In the genomic region with DNA sequence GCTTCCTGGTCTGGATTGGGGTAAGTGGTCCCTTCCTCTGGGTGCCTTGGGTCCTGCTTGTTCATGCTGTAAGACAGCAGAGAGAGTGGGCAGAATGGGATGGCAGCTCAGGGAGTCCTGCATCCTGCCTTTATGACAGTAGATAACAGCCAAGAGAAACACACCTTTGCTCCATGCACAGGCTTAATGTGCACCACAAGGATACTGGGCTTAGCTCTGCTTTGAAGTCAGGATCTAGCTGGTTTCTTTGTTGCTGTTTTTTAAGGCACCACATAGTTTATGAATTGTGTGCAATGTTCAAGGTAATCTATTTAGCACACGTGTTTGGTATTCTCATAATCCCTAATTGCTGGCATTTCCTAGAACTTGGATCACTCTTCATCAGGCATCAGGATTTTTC, we compare ENCODE assay signal across 21 cellular contexts.
DNase-seq lines count a peak whose midpoint lies in the region; ATAC-seq, FAIRE-seq and TF ChIP-seq lines count a peak whose summit lies in the region.
"Had no signal": no experiment of that assay in that cellular context is flagged by ENCODE, and none has a peak within 500 bp of the region (broad histone marks: within the 10 kb centered on the region; RNA-seq: fewer than 3 reads in every experiment).

No MANE protein-coding gene starts in this region.

- H2BK12ac ChIP-seq in H1 (ENCODE audit: low read depth, low read length): no peak overlapping the region

- in situ Hi-C loops in transverse colon (cut with MboI; ENCODE audit: low pct_ligation_motif_present in 1 of 4, low pct_unique_long_range_greater_than_20kb in 1 of 4, low sequenced_read_pairs in 3 of 4): no loop called here

- no peak overlapping the region for H2BK120ac ChIP-seq in H1 (replicated peaks; ENCODE audit: low read depth, low read length)

- no peak overlapping the region for H4K91ac ChIP-seq in H1 (replicated peaks; ENCODE audit: insufficient read length, low read length)

- intact Hi-C loops in transverse colon (cut with DNase I; ENCODE audit: low total_unique reads) (no loop called here), left lung (cut with DNase I) (no loop called here)

- H3K36me3 ChIP-seq in H1 (ENCODE audit: control insufficient read depth in 2 of 4, insufficient read depth in 4 of 4, low read length in 3 of 4): no peaks in the 10 kb centered on the region
- H3K36me3 ChIP-seq in transverse colon: no peaks in the 10 kb centered on the region
- no peaks in the 10 kb centered on the region for H3K36me3 ChIP-seq in left lung

- no peak overlapping the region for H3K23ac ChIP-seq in H1 (ENCODE audit: insufficient read length)

- H4K20me1 ChIP-seq in H1 (replicated peaks in 1 of 2; ENCODE audit: control insufficient read depth in 1 of 2, insufficient read depth in 2 of 2, low read length in 2 of 2): no peaks in the 10 kb centered on the region

- no peak overlapping the region for H4K5ac ChIP-seq in H1 (ENCODE audit: insufficient read length, low read depth, low read length)

- CTCF ChIA-PET in H1 (lab: Charles Lee; ENCODE audit: partially characterized antibody): interaction anchor here (1.1 kb wide), 1 partner anchor 158 kb away, joined by 3 read pairs; no protein-coding TSS in a partner anchor

- POLR2A ChIA-PET in H1 (lab: Charles Lee; ENCODE audit: partially characterized antibody): no interaction called here

- no peak overlapping the region for H3K4me2 ChIP-seq in H1 (ENCODE audit: insufficient read depth in 1 of 2, low read depth in 2 of 2, low read length in 2 of 2)
- H3K4me2 ChIP-seq: SK-N-SH had no signal

- no peak for TF ChIP-seq RAD21 in H1 (IDR thresholded peaks at IDR 0.05 in 1 of 2, conservative IDR thresholded peaks at IDR 0.05 in 1 of 2; ENCODE audit: low read depth in 2 of 2, low read length in 2 of 2)

- peak overlapping the region; percentile 19; the same call in 1 of the 2 replicates for H2BK20ac ChIP-seq in H1 (ENCODE audit: low read length)

- no peak for TF ChIP-seq EP300 in H1 (IDR thresholded peaks at IDR 0.05; ENCODE audit: borderline replicate concordance in 1 of 2, low read depth in 2 of 2, low read length in 2 of 2)
- no peak for TF ChIP-seq EP300 in transverse colon (IDR thresholded peaks at IDR 0.05; ENCODE audit: low read depth)

- H3K27ac ChIP-seq in H1 (ENCODE audit: low read depth, low read length) (no peak overlapping the region), transverse colon (no peak overlapping the region), left lung (no peak overlapping the region)
- H3K27ac ChIP-seq: HL-60 had no signal

- H3K9ac ChIP-seq in H1 (replicated peaks in 1 of 4; ENCODE audit: extremely low read depth in 1 of 4, low read depth in 3 of 4, low read length in 3 of 4): no peak overlapping the region
- H3K9ac ChIP-seq: SK-N-SH had no signal

- no peak overlapping the region for H4K8ac ChIP-seq in H1 (ENCODE audit: extremely low read depth, insufficient read depth, low read length)

- H3K79me2 ChIP-seq in H1 (ENCODE audit: control insufficient read depth in 1 of 2, insufficient read depth in 2 of 2, low read length in 2 of 2): no peaks in the 10 kb centered on the region

- DNase-seq in NCI-H1417 (lab: John Stamatoyannopoulos, UW) (peak in 2 of 3 experiments; percentile 15 to 36), NCI-H1417 treated with DMSO at 0.1 percent for 48 hours (lab: John Stamatoyannopoulos, UW) (no peak), NCI-H69 (lab: John Stamatoyannopoulos, UW) (peak; percentile 54), H1 (ENCODE audit: low read depth in 1 of 2, low spot score in 2 of 2) (no peak), transverse colon (peak; percentile 13), left lung (no peak), SHP77 (lab: John Stamatoyannopoulos, UW) (no peak), Kasumi-1 (lab: John Stamatoyannopoulos, UW) (no peak)
- DNase-seq: COR-L47, DMS79 treated with DMSO at 0.1 percent for 48 hours, GF-D8, KBM-7, NCI-H1092, NCI-H187, NCI-H2171 treated with DMSO at 0.1 percent for 48 hours, NCI-H510A, SK-N-SH, T-helper 1 cell had no signal

- H3K4ac ChIP-seq in H1 (replicated peaks; ENCODE audit: insufficient read length, low read depth, low read length): no peak overlapping the region

- H3K79me1 ChIP-seq in H1 (ENCODE audit: low read depth, low read length): no peaks in the 10 kb centered on the region

- no peak for TF ChIP-seq CTCF in H1 (IDR thresholded peaks at IDR 0.05; ENCODE audit: control extremely low read depth in 1 of 3, insufficient read depth in 1 of 3, low read depth in 1 of 3, low read length in 3 of 3)
- no peak for TF ChIP-seq CTCF in transverse colon (IDR thresholded peaks at IDR 0.05)
- no peak for TF ChIP-seq CTCF in left lung (IDR thresholded peaks at IDR 0.05)

- no peaks in the 10 kb centered on the region for H3K23me2 ChIP-seq in H1 (ENCODE audit: low read depth, low read length)

- H3K4me3 ChIP-seq in H1 (ENCODE audit: extremely low read depth in 1 of 4, insufficient read depth in 2 of 4, low read depth in 3 of 4, low read length in 4 of 4) (no peak overlapping the region), transverse colon (no peak overlapping the region), left lung (no peak overlapping the region)

- no peak overlapping the region for H2AK5ac ChIP-seq in H1 (ENCODE audit: low read depth, low read length)

- no peak overlapping the region for H3K56ac ChIP-seq in H1 (replicated peaks; ENCODE audit: insufficient read length, low read depth, low read length)

- no peak for ATAC-seq in left lung

- H3K4me1 ChIP-seq in H1 (replicated peaks in 1 of 4; ENCODE audit: control insufficient read depth in 3 of 4, insufficient read depth in 4 of 4, low read length in 3 of 4) (peaks cover 0 to 7% (median 0%) of the 10 kb centered on the region in 4 experiments; a peak in 2 of 7 replicates), transverse colon (peaks cover 0 to 16% (median 6%) of the 10 kb centered on the region in 4 donors), left lung (no peaks in the 10 kb centered on the region)

- H3K18ac ChIP-seq in H1 (ENCODE audit: extremely low read depth, low read length): no peak overlapping the region

- no peak overlapping the region for H2BK15ac ChIP-seq in H1 (ENCODE audit: low read length)

- H3K27me3 ChIP-seq in H1 (replicated peaks in 1 of 4; ENCODE audit: control insufficient read depth in 3 of 4, extremely low read depth in 1 of 4, insufficient read depth in 3 of 4, low read length in 3 of 4): no peaks in the 10 kb centered on the region
- no peaks in the 10 kb centered on the region for H3K27me3 ChIP-seq in transverse colon
- H3K27me3 ChIP-seq in left lung: no peaks in the 10 kb centered on the region

- H2BK5ac ChIP-seq in H1 (ENCODE audit: low read depth, low read length): no peak overlapping the region

- WGBS in H1 (ENCODE audit: extremely low coverage in 1 of 2, insufficient coverage in 1 of 2, insufficient read length in 1 of 2, insufficient replicate concordance in 2 of 2, low coverage in 1 of 2, low lambda C conversion rate in 2 of 2, missing lambda C conversion rate in 1 of 2), 2 experiments: 84% methylated on average over 1 of the region's 1 CpG; no CpG with 5 or more reads in 1 of the 2 experiments
- WGBS in transverse colon (ENCODE audit: low coverage in 1 of 2), 2 donors: 0 to 38% methylated on average over 1 of the region's 1 CpG

- peak overlapping the region; percentile 34 for H2AFZ ChIP-seq in H1 (ENCODE audit: low read length)

- TF ChIP-seq POLR2A in H1 (IDR thresholded peaks at IDR 0.05; ENCODE audit: control extremely low read depth in 1 of 2, low read depth in 2 of 2, low read length in 2 of 2) (no peak), transverse colon (IDR thresholded peaks at IDR 0.05) (no peak)

- H3K14ac ChIP-seq in H1 (ENCODE audit: insufficient read length): no peak overlapping the region

- H3K9me3 ChIP-seq in H1 (ENCODE audit: insufficient read depth in 2 of 2, low read depth in 1 of 2, low read length in 1 of 2): no peaks in the 10 kb centered on the region
- no peaks in the 10 kb centered on the region for H3K9me3 ChIP-seq in transverse colon
- H3K9me3 ChIP-seq in left lung: no peaks in the 10 kb centered on the region
- H3K9me3 ChIP-seq: SK-N-SH had no signal

- no peak for FAIRE-seq in H1 (lab: Jason Lieb, UNC)
- FAIRE-seq: A204.1, H54 had no signal

TF ChIP-seq in H1, 55 proteins besides CTCF, POLR2A, EP300 and RAD21:
- TF ChIP-seq ASH2L (IDR thresholded peaks at IDR 0.05; ENCODE audit: low read length): no peak
- no peak for TF ChIP-seq RXRA (IDR thresholded peaks at IDR 0.05; ENCODE audit: insufficient read depth, low read depth, low read length)
- no peak for TF ChIP-seq MAFK (IDR thresholded peaks at IDR 0.05; ENCODE audit: low read depth, low read length)
TF ChIP-seq in H1: peak in this region for 0.

Comparison
In these comparisons a context has a peak if more than half of its experiments do, and no peak if none do; other contexts are left out.
1. DNase-seq: peak in NCI-H1417 (2 of 3), NCI-H69 (single experiment) and transverse colon (single experiment); none in NCI-H1417 treated with DMSO at 0.1 percent for 48 hours (single experiment), H1 (0 of 2), left lung (0 of 2), SHP77 (0 of 2) and Kasumi-1 (0 of 2).